In genomic region chr16:72399811-72400210, GRCh38 we compare ENCODE assay signal across 21 cellular contexts.
"Had no signal": no experiment of that assay in that cellular context is flagged by ENCODE, and none has a peak within 500 bp of the region (broad histone marks: within the 10 kb centered on the region; RNA-seq: fewer than 3 reads in every experiment).

No MANE protein-coding gene starts in this region.

- H3K4me1 ChIP-seq: esophagus squamous epithelium, gastrocnemius medialis, heart right ventricle, left lung, lower lobe of right lung had no signal

- H3K27me3 Mint-ChIP-seq: dendritic cell treated with granulocyte-macrophage colony-stimulating factor and Interleukin-4, amounts not matched to agents 40 ng/mL and 50 ng/mL, for 4 days; effector memory CD8-positive, alpha-beta T cell; naive B cell had no signal

- H3K27me3 ChIP-seq: esophagus squamous epithelium, gastrocnemius medialis, heart right ventricle, left lung had no signal

- H3K27ac ChIP-seq: coronary artery, epithelial cell of prostate, esophagus squamous epithelium, gastrocnemius medialis, heart right ventricle, left lung, lower lobe of right lung had no signal

- H3K4me3 Mint-ChIP-seq: dendritic cell treated with granulocyte-macrophage colony-stimulating factor and Interleukin-4, amounts not matched to agents 40 ng/mL and 50 ng/mL, for 4 days; effector memory CD8-positive, alpha-beta T cell; endodermal cell; mesothelial cell of epicardium; naive B cell had no signal

- H3K9me3 Mint-ChIP-seq: effector memory CD8-positive, alpha-beta T cell had no signal

- DNase-seq: effector CD8-positive, alpha-beta T cell; esophagus squamous epithelium; glutamatergic neuron; left cardiac atrium; left lung; left ventricle myocardium superior; lower lobe of right lung had no signal

- H3K36me3 ChIP-seq: esophagus squamous epithelium, gastrocnemius medialis, heart right ventricle, left lung, lower lobe of right lung had no signal

- H3K9me3 ChIP-seq: esophagus squamous epithelium, gastrocnemius medialis, lower lobe of right lung, mucosa of descending colon had no signal

- H3K27ac Mint-ChIP-seq: dendritic cell treated with granulocyte-macrophage colony-stimulating factor and Interleukin-4, amounts not matched to agents 40 ng/mL and 50 ng/mL, for 4 days; effector memory CD8-positive, alpha-beta T cell; mesothelial cell of epicardium; naive B cell had no signal

- H3K4me3 ChIP-seq: coronary artery, esophagus squamous epithelium, gastrocnemius medialis, heart right ventricle, left lung, lower lobe of right lung, mucosa of descending colon had no signal

- FAIRE-seq: endometrium, islet of Langerhans, keratinocyte had no signal

- ATAC-seq: effector memory CD8-positive, alpha-beta T cell; esophagus mucosa; left ventricle myocardium superior had no signal
